In genomic region chr11:64095286-64095825, GRCh38 we compare ENCODE assay signal across 17 cellular contexts. TPM values are rescaled to one million over a fixed set of nuclear protein-coding genes. Genes with fewer than 3 reads are reported as not detected.
DNase-seq lines count a peak whose midpoint lies in the region; ATAC-seq, FAIRE-seq and TF ChIP-seq lines count a peak whose summit lies in the region.
"Had no signal": no experiment of that assay in that cellular context is flagged by ENCODE, and none has a peak within 500 bp of the region (broad histone marks: within the 10 kb centered on the region; RNA-seq: fewer than 3 reads in every experiment).

No MANE protein-coding gene starts in this region.

- no peak for FAIRE-seq in astrocyte (lab: Jason Lieb, UNC)

- DNase-seq in NCI-H2107 treated with DMSO at 0.1 percent for 48 hours (lab: John Stamatoyannopoulos, UW; ENCODE audit: unreplicated experiment) (peak; percentile 64), astrocyte (ENCODE audit: low read depth) (no peak), thyroid gland (peak; percentile 46 to 59), T-cell (no peak), NCI-H748 treated with DMSO at 0.1 percent for 48 hours (lab: John Stamatoyannopoulos, UW) (no peak)
- DNase-seq in activated CD4-positive, alpha-beta T cell treated with anti-CD3 and anti-CD28 coated beads for 48 hours = no peak
- DNase-seq: activated CD4-positive, alpha-beta T cell treated with anti-CD3 and anti-CD28 coated beads for 4 hours; activated T-cell treated with anti-CD3 and anti-CD28 coated beads, Interleukin-2, amount 50 U/mL, for 48 hours; amniotic stem cell; CD4-positive, CD25-positive, alpha-beta regulatory T cell; cortex of kidney; NCI-H446; stimulated activated CD4-positive, alpha-beta T cell treated with anti-CD3 and anti-CD28 coated beads, Interleukin-15, amount 100 ng/mL, for 24 hours; uterus had no signal

- peaks cover 59% of the 10 kb centered on the region for H3K27me3 ChIP-seq in astrocyte (ENCODE audit: insufficient read depth, low read length)
- H3K27me3 ChIP-seq in muscle layer of colon (ENCODE audit: control insufficient read depth in 1 of 2, insufficient read depth in 2 of 2, low read length in 2 of 2) = no peaks in the 10 kb centered on the region
- no peaks in the 10 kb centered on the region for H3K27me3 ChIP-seq in thyroid gland
- H3K27me3 ChIP-seq: uterus had no signal

- H2AFZ ChIP-seq in astrocyte (ENCODE audit: low read depth, low read length) = no peak overlapping the region

- no peaks in the 10 kb centered on the region for H3K9me3 ChIP-seq in astrocyte (ENCODE audit: insufficient read depth, low read depth, low read length)
- no peaks in the 10 kb centered on the region for H3K9me3 ChIP-seq in muscle layer of colon (ENCODE audit: low read length)
- H3K9me3 ChIP-seq in thyroid gland = no peaks in the 10 kb centered on the region
- H3K9me3 ChIP-seq: uterus had no signal

- H3K4me1 Mint-ChIP-seq in astrocyte (ENCODE audit: low read depth, unreplicated experiment) (peaks cover 18% of the 10 kb centered on the region), T-cell (no peaks in the 10 kb centered on the region)

- H3K4me3 ChIP-seq in astrocyte (ENCODE audit: insufficient read depth, low read depth, low read length) (no peak overlapping the region), muscle layer of colon (ENCODE audit: low read depth in 1 of 2, low read length in 2 of 2) (peak overlapping the region in 1 of 2 donors; percentile 24), thyroid gland (replicated peaks in 1 of 3) (no peak overlapping the region)
- H3K4me3 ChIP-seq: uterus had no signal

- H3K4me1 ChIP-seq in astrocyte (ENCODE audit: insufficient read depth, low read length) (peaks cover 20% of the 10 kb centered on the region), muscle layer of colon (ENCODE audit: insufficient read depth, low read length) (peaks cover 66% of the 10 kb centered on the region), thyroid gland (peaks cover 55 to 74% of the 10 kb centered on the region in 2 donors)
- H3K4me1 ChIP-seq: uterus had no signal

- H3K9ac ChIP-seq in astrocyte (ENCODE audit: low read length) (peak overlapping the region; percentile 7), muscle layer of colon (ENCODE audit: low read length) (no peak overlapping the region)

- WGBS in thyroid gland, 2 donors = 52 to 53% methylated on average over 9 to 10 of the region's 10 CpGs

- H3K9me3 Mint-ChIP-seq in astrocyte (ENCODE audit: unreplicated experiment) = peaks cover 5% of the 10 kb centered on the region
- H3K9me3 Mint-ChIP-seq in T-cell = no peaks in the 10 kb centered on the region
- H3K9me3 Mint-ChIP-seq: T-helper 1 cell treated with Interleukin-12 subunit alpha and Interleukin-12 subunit beta and Interleukin-4 antibody, amounts not matched to agents 30 μg/mL and 1 μg/mL, for 36 hours had no signal

- intact Hi-C loops in thyroid gland (cut with DNase I) = no loop called here

- H3K36me3 ChIP-seq in astrocyte (ENCODE audit: insufficient read depth, low read length) (no peaks in the 10 kb centered on the region), muscle layer of colon (ENCODE audit: insufficient read depth, low read length) (no peaks in the 10 kb centered on the region), thyroid gland (no peaks in the 10 kb centered on the region)
- H3K36me3 ChIP-seq: uterus had no signal

- H3K79me2 ChIP-seq in astrocyte (ENCODE audit: insufficient read depth, low read length) = no peaks in the 10 kb centered on the region

- TF ChIP-seq CTCF in astrocyte (IDR thresholded peaks at IDR 0.05; ENCODE audit: insufficient read depth, low read depth, low read length) (no peak), thyroid gland (IDR thresholded peaks at IDR 0.05) (no peak)

- H3K27me3 Mint-ChIP-seq in astrocyte (ENCODE audit: low read depth, unreplicated experiment) = peaks cover 61% of the 10 kb centered on the region
- no peaks in the 10 kb centered on the region for H3K27me3 Mint-ChIP-seq in T-cell
- H3K27me3 Mint-ChIP-seq: CD4-positive, CD25-positive, alpha-beta regulatory T cell had no signal

- CTCF ChIA-PET in T-cell (lab: Charles Lee) = no interaction called here

- H3K36me3 Mint-ChIP-seq in astrocyte (ENCODE audit: low read depth, unreplicated experiment) = peaks cover 1% of the 10 kb centered on the region
- no peaks in the 10 kb centered on the region for H3K36me3 Mint-ChIP-seq in T-cell
- H3K36me3 Mint-ChIP-seq: CD4-positive, CD25-positive, alpha-beta regulatory T cell had no signal

- peak overlapping the region; percentile 50 for H3K4me3 Mint-ChIP-seq in astrocyte (ENCODE audit: unreplicated experiment)
- H3K4me3 Mint-ChIP-seq in T-cell = no peak overlapping the region
- H3K4me3 Mint-ChIP-seq: CD4-positive, CD25-positive, alpha-beta regulatory T cell; T-helper 1 cell treated with Interleukin-12 subunit alpha and Interleukin-12 subunit beta and Interleukin-4 antibody, amounts not matched to agents 30 μg/mL and 1 μg/mL, for 36 hours had no signal

- peak overlapping the region; percentile 76 for H3K4me2 ChIP-seq in astrocyte (ENCODE audit: low read length)

- POLR2A ChIA-PET in T-cell (lab: Charles Lee) = no interaction called here

- no peak for TF ChIP-seq POLR2A in thyroid gland (IDR thresholded peaks at IDR 0.05)

- H3K27ac ChIP-seq in astrocyte (ENCODE audit: low read depth, low read length) (no peak overlapping the region), muscle layer of colon (ENCODE audit: low read depth, low read length) (peak overlapping the region; percentile 87), thyroid gland (peak overlapping the region; percentile 38 to 87 (median 81))
- H3K27ac ChIP-seq: uterus had no signal

- H3K27ac Mint-ChIP-seq in astrocyte (ENCODE audit: unreplicated experiment) (no peak overlapping the region), T-cell (no peak overlapping the region)
- H3K27ac Mint-ChIP-seq: T-helper 1 cell treated with Interleukin-12 subunit alpha and Interleukin-12 subunit beta and Interleukin-4 antibody, amounts not matched to agents 30 μg/mL and 1 μg/mL, for 36 hours had no signal

- peaks cover 85% of the 10 kb centered on the region for H4K20me1 ChIP-seq in astrocyte (ENCODE audit: insufficient read depth, low read length)

- no peak for ATAC-seq in T-cell (replicated peaks in 1 of 4)

RNA-seq across cellular contexts. Expression of gene FLRT1, which starts 59.6 kb away (rescaled TPM):
- total RNA-seq in astrocyte = 0.20 and 0.41 TPM in 2 replicates
- total RNA-seq in thyroid gland = 1 to 10 TPM in 3 of 4 donors, under 1 TPM in 1; 0.54 to 4.0 (median 3.8) TPM
- total RNA-seq in T-cell = not detected
- total RNA-seq: CD4-positive, CD25-positive, alpha-beta regulatory T cell; OCI-LY7 had no signal

Comparison
In these comparisons a context has a peak if more than half of its experiments do, and no peak if none do; other contexts are left out.
1. DNase-seq: peak in NCI-H2107 treated with DMSO at 0.1 percent for 48 hours (single experiment) and thyroid gland (2 of 2); none in astrocyte (single experiment), activated CD4-positive, alpha-beta T cell treated with anti-CD3 and anti-CD28 coated beads for 48 hours (single experiment), T-cell (0 of 34) and NCI-H748 treated with DMSO at 0.1 percent for 48 hours (single experiment).